1 cellular context compared by ENCODE assay signal in the genomic region with DNA sequence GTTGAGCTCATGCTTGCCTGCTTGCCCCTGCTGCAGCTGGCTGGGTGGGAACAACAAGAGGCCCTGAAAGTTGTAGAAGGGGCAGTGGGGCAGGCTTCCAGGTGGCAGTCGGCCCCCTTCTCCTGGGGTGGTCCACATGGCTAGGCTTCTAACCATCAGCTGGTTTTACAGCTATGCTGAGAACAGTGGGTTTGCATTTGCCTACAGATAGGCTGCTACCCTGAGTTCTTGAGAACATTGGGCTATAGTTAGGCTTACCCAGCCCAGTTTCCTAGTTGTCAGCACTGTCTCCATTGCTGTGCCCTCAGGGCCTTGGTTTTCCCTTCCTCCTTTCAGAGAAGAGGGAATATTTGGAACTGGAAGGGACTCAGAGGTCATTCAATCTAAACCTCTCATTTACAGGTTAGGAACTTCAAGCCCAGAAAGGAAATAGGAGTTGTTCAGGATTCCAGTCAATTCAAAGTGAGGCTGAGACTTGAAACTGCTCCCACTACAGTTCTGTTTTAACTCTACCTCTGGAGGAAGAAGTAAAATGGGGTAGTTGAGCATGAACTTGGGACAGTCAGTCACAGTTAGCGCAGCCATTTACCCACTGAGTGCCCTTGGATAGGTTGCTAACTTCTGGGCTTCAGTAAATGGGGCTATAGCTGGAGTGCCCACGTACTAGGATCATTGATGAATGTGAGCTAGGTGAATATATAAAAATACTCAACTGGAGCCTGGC.
TF ChIP-seq lines count a peak whose summit lies in the region.

No MANE protein-coding gene starts in this region.

TF ChIP-seq in GM12878, 131 proteins besides CTCF, POLR2A, EP300 and RAD21:
- TF ChIP-seq TCF12 (IDR thresholded peaks at IDR 0.05; ENCODE audit: low read depth, low read length) (0 out of 2 replicates have a peak, but pooled peaks have one; percentile 6), TARDBP (IDR thresholded peaks at IDR 0.05; ENCODE audit: borderline replicate concordance) (no peak), SRF (IDR thresholded peaks at IDR 0.05; ENCODE audit: low read depth in 2 of 2, low read length in 2 of 2) (no peak), NFYA (IDR thresholded peaks at IDR 0.05; ENCODE audit: borderline replicate concordance, low read depth, low read length) (no peak)
- TF ChIP-seq, protein P1, sequence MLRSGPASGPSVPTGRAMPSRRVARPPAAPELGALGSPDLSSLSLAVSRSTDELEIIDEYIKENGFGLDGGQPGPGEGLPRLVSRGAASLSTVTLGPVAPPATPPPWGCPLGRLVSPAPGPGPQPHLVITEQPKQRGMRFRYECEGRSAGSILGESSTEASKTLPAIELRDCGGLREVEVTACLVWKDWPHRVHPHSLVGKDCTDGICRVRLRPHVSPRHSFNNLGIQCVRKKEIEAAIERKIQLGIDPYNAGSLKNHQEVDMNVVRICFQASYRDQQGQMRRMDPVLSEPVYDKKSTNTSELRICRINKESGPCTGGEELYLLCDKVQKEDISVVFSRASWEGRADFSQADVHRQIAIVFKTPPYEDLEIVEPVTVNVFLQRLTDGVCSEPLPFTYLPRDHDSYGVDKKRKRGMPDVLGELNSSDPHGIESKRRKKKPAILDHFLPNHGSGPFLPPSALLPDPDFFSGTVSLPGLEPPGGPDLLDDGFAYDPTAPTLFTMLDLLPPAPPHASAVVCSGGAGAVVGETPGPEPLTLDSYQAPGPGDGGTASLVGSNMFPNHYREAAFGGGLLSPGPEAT (IDR thresholded peaks at IDR 0.05; ENCODE audit: low read depth), result no peak
- TF ChIP-seq, protein P2, sequence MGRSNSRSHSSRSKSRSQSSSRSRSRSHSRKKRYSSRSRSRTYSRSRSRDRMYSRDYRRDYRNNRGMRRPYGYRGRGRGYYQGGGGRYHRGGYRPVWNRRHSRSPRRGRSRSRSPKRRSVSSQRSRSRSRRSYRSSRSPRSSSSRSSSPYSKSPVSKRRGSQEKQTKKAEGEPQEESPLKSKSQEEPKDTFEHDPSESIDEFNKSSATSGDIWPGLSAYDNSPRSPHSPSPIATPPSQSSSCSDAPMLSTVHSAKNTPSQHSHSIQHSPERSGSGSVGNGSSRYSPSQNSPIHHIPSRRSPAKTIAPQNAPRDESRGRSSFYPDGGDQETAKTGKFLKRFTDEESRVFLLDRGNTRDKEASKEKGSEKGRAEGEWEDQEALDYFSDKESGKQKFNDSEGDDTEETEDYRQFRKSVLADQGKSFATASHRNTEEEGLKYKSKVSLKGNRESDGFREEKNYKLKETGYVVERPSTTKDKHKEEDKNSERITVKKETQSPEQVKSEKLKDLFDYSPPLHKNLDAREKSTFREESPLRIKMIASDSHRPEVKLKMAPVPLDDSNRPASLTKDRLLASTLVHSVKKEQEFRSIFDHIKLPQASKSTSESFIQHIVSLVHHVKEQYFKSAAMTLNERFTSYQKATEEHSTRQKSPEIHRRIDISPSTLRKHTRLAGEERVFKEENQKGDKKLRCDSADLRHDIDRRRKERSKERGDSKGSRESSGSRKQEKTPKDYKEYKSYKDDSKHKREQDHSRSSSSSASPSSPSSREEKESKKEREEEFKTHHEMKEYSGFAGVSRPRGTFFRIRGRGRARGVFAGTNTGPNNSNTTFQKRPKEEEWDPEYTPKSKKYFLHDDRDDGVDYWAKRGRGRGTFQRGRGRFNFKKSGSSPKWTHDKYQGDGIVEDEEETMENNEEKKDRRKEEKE (IDR thresholded peaks at IDR 0.05), result no peak
